8 cellular contexts compared by ENCODE assay signal in genomic region chr15:20612356-20612755, GRCh38.
DNase-seq lines count a peak whose midpoint lies in the region; ATAC-seq, FAIRE-seq and TF ChIP-seq lines count a peak whose summit lies in the region.
"Not testable (repeated sequence)": the region's sequence is repeated elsewhere in the genome, so short reads cannot be mapped to it uniquely, and the experiment has no call there.

No MANE protein-coding gene starts in this region.

- not testable (repeated sequence) for H3K4me3 ChIP-seq in spleen

- intact Hi-C loops in Right ventricle myocardium superior (cut with DNase I); spleen (cut with DNase I; ENCODE audit: low total_unique reads): not testable (repeated sequence)

- ATAC-seq in Right ventricle myocardium superior (ENCODE audit: poor library complexity), result peak; percentile 23
- peak; percentile 61 to 74 for ATAC-seq in natural killer cell treated with Interleukin-12 subunit alpha and Interleukin-12 subunit beta and Interleukin-15 and Interleukin-18, amount 100 ng/mL, for 72 hours

- H3K36me3 ChIP-seq in spleen, result not testable (repeated sequence)

- H3K9me3 Mint-ChIP-seq in chondrocyte (ENCODE audit: low read depth); natural killer cell treated with Interleukin-12 subunit alpha and Interleukin-12 subunit beta and Interleukin-15 and Interleukin-18, amount 100 ng/mL, for 72 hours: not testable (repeated sequence)

- DNase-seq in Daoy (ENCODE audit: low read depth), result peak; percentile 1
- peak; percentile 78 for DNase-seq in chondrocyte (ENCODE audit: low spot score)
- DNase-seq in Right ventricle myocardium superior, result peak; percentile 14
- peak; percentile 12 for DNase-seq in islet precursor cell
- peak; percentile 47 for DNase-seq in mesenteric fat pad (ENCODE audit: low spot score)
- DNase-seq in natural killer cell treated with Interleukin-12 subunit alpha and Interleukin-12 subunit beta and Interleukin-15 and Interleukin-18, amount 100 ng/mL, for 72 hours (ENCODE audit: low spot score); urothelium cell line (ENCODE audit: low spot score): not testable (repeated sequence)
- DNase-seq in spleen, result peak; percentile 68

- WGBS in spleen, 5 donors, result 77 to 86% (median 83%) methylated on average over 4 to 9 of the region's 9 CpGs

- H3K36me3 Mint-ChIP-seq in chondrocyte (ENCODE audit: low read depth); natural killer cell treated with Interleukin-12 subunit alpha and Interleukin-12 subunit beta and Interleukin-15 and Interleukin-18, amount 100 ng/mL, for 72 hours: not testable (repeated sequence)

- not testable (repeated sequence) for H3K27me3 Mint-ChIP-seq in chondrocyte (ENCODE audit: low read depth); natural killer cell treated with Interleukin-12 subunit alpha and Interleukin-12 subunit beta and Interleukin-15 and Interleukin-18, amount 100 ng/mL, for 72 hours

- H3K4me1 Mint-ChIP-seq in chondrocyte (ENCODE audit: low read depth); natural killer cell treated with Interleukin-12 subunit alpha and Interleukin-12 subunit beta and Interleukin-15 and Interleukin-18, amount 100 ng/mL, for 72 hours (ENCODE audit: low read depth in 2 of 2): not testable (repeated sequence)

- H3K4me1 ChIP-seq in spleen, result not testable (repeated sequence)

- not testable (repeated sequence) for TF ChIP-seq POLR2A in spleen (IDR thresholded peaks at IDR 0.05)

- TF ChIP-seq CTCF in chondrocyte (IDR thresholded peaks at IDR 0.05); spleen (IDR thresholded peaks at IDR 0.05 in 8 of 11, conservative IDR thresholded peaks at IDR 0.05 in 3 of 11): not testable (repeated sequence)

- FAIRE-seq in urothelium cell line (lab: Jason Lieb, UNC), result peak; percentile 48

- not testable (repeated sequence) for H3K27me3 ChIP-seq in spleen (replicated peaks in 1 of 7)

- H3K27ac Mint-ChIP-seq in chondrocyte (ENCODE audit: unreplicated experiment); natural killer cell treated with Interleukin-12 subunit alpha and Interleukin-12 subunit beta and Interleukin-15 and Interleukin-18, amount 100 ng/mL, for 72 hours: not testable (repeated sequence)

- H3K27ac ChIP-seq in spleen, result not testable (repeated sequence)

- H3K4me3 Mint-ChIP-seq in chondrocyte (ENCODE audit: unreplicated experiment); natural killer cell treated with Interleukin-12 subunit alpha and Interleukin-12 subunit beta and Interleukin-15 and Interleukin-18, amount 100 ng/mL, for 72 hours: not testable (repeated sequence)

- not testable (repeated sequence) for H3K9me3 ChIP-seq in spleen
